ENCODE assay signal across 22 cellular contexts in genomic region chrY:14235070-14235469, GRCh38.
DNase-seq lines count a peak whose midpoint lies in the region; ATAC-seq lines count a peak whose summit lies in the region.
"Had no signal": no experiment of that assay in that cellular context is flagged by ENCODE, and none has a peak within 500 bp of the region (broad histone marks: within the 10 kb centered on the region; RNA-seq: fewer than 3 reads in every experiment).

No MANE protein-coding gene starts in this region.

- H4K91ac ChIP-seq in mesenchymal stem cell (ENCODE audit: low read length) = no peak overlapping the region

- H3K23ac ChIP-seq in mesenchymal stem cell (ENCODE audit: low read length in 2 of 2) = no peak overlapping the region

- no peak overlapping the region for H2BK5ac ChIP-seq in mesenchymal stem cell (ENCODE audit: low read depth, low read length, poor library complexity, severe bottlenecking)

- WGBS in mesenchymal stem cell = no CpG with 5 or more reads among the region's 5 CpGs

- H2BK15ac ChIP-seq in mesenchymal stem cell (ENCODE audit: low read depth, poor library complexity, severe bottlenecking) = no peak overlapping the region

- no peak overlapping the region for H3K4me2 ChIP-seq in mesenchymal stem cell (ENCODE audit: low read length, poor library complexity, severe bottlenecking)
- H3K4me2 ChIP-seq: BLaER1 treated with 17β-estradiol and CSF1 and Interleukin-3, amounts not matched to agents 10 nM and 100 nM; GM23338; SK-N-SH had no signal

- H3K4me1 Mint-ChIP-seq in activated naive CD8-positive, alpha-beta T cell (ENCODE audit: low read depth) = peaks cover 7% of the 10 kb centered on the region
- peaks cover 5% of the 10 kb centered on the region for H3K4me1 Mint-ChIP-seq in activated naive CD8-positive, alpha-beta T cell treated with anti-CD3 and anti-CD28 coated beads for 36 hours
- H3K4me1 Mint-ChIP-seq in activated T-helper 17 cell treated with anti-CD3 and anti-CD28 coated beads, Interleukin-2, amount 50 U/mL, for 72 hours = no peaks in the 10 kb centered on the region
- H3K4me1 Mint-ChIP-seq: GM23338 had no signal

- no peaks in the 10 kb centered on the region for H3K36me3 ChIP-seq in mesenchymal stem cell (ENCODE audit: control insufficient read depth in 1 of 2, insufficient read depth in 2 of 2, low read depth in 1 of 2, low read length in 2 of 2)
- H3K36me3 ChIP-seq: BLaER1 treated with 17β-estradiol and CSF1 and Interleukin-3, amounts not matched to agents 10 nM and 100 nM had no signal

- peaks cover 7% of the 10 kb centered on the region for H3K27me3 Mint-ChIP-seq in activated naive CD8-positive, alpha-beta T cell
- H3K27me3 Mint-ChIP-seq in activated naive CD8-positive, alpha-beta T cell treated with anti-CD3 and anti-CD28 coated beads for 36 hours = peaks cover 4% of the 10 kb centered on the region
- peaks cover 17% of the 10 kb centered on the region for H3K27me3 Mint-ChIP-seq in activated T-helper 17 cell treated with anti-CD3 and anti-CD28 coated beads, Interleukin-2, amount 50 U/mL, for 72 hours

- H2BK12ac ChIP-seq in mesenchymal stem cell (ENCODE audit: low read length in 2 of 2) = no peak overlapping the region

- peak overlapping the region; percentile 25 for H3K27ac Mint-ChIP-seq in activated naive CD8-positive, alpha-beta T cell
- no peak overlapping the region for H3K27ac Mint-ChIP-seq in activated naive CD8-positive, alpha-beta T cell treated with anti-CD3 and anti-CD28 coated beads for 36 hours
- H3K27ac Mint-ChIP-seq in activated T-helper 17 cell treated with anti-CD3 and anti-CD28 coated beads, Interleukin-2, amount 50 U/mL, for 72 hours = no peak overlapping the region
- H3K27ac Mint-ChIP-seq: CD8-positive, alpha-beta T cell; GM23338 had no signal

- no peak overlapping the region for H3K4me3 Mint-ChIP-seq in activated naive CD8-positive, alpha-beta T cell
- H3K4me3 Mint-ChIP-seq in activated naive CD8-positive, alpha-beta T cell treated with anti-CD3 and anti-CD28 coated beads for 36 hours = no peak overlapping the region
- H3K4me3 Mint-ChIP-seq in activated T-helper 17 cell treated with anti-CD3 and anti-CD28 coated beads, Interleukin-2, amount 50 U/mL, for 72 hours = no peak overlapping the region
- H3K4me3 Mint-ChIP-seq: CD8-positive, alpha-beta T cell; GM23338 had no signal

- no peak overlapping the region for H3K4ac ChIP-seq in mesenchymal stem cell (ENCODE audit: low read depth in 1 of 2, low read length in 2 of 2)

- no peaks in the 10 kb centered on the region for H3K79me1 ChIP-seq in mesenchymal stem cell (replicated peaks; ENCODE audit: low read length, poor library complexity, severe bottlenecking)

- H3K27me3 ChIP-seq in mesenchymal stem cell (ENCODE audit: control insufficient read depth in 1 of 2, insufficient read depth in 1 of 2, low read length in 2 of 2) = no peaks in the 10 kb centered on the region
- H3K27me3 ChIP-seq: BLaER1 treated with 17β-estradiol and CSF1 and Interleukin-3, amounts not matched to agents 10 nM and 100 nM had no signal

- H3K9me3 ChIP-seq in mesenchymal stem cell (ENCODE audit: control insufficient read depth, low read length) = no peaks in the 10 kb centered on the region
- H3K9me3 ChIP-seq: BLaER1 treated with 17β-estradiol and CSF1 and Interleukin-3, amounts not matched to agents 10 nM and 100 nM; SK-N-SH had no signal

- no peaks in the 10 kb centered on the region for H3K36me3 Mint-ChIP-seq in activated naive CD8-positive, alpha-beta T cell
- no peaks in the 10 kb centered on the region for H3K36me3 Mint-ChIP-seq in activated naive CD8-positive, alpha-beta T cell treated with anti-CD3 and anti-CD28 coated beads for 36 hours
- H3K36me3 Mint-ChIP-seq in activated T-helper 17 cell treated with anti-CD3 and anti-CD28 coated beads, Interleukin-2, amount 50 U/mL, for 72 hours (ENCODE audit: low read depth) = no peaks in the 10 kb centered on the region
- H3K36me3 Mint-ChIP-seq: CD8-positive, alpha-beta T cell had no signal

- no peak overlapping the region for H3K27ac ChIP-seq in mesenchymal stem cell (ENCODE audit: low read length, poor library complexity, severe bottlenecking)
- H3K27ac ChIP-seq: BLaER1 treated with 17β-estradiol and CSF1 and Interleukin-3, amounts not matched to agents 10 nM and 100 nM had no signal

- H3K14ac ChIP-seq in mesenchymal stem cell (ENCODE audit: low read length in 2 of 2) = no peak overlapping the region

- H3K9ac ChIP-seq in mesenchymal stem cell (ENCODE audit: low read length) = no peak overlapping the region
- H3K9ac ChIP-seq: BLaER1 treated with 17β-estradiol and CSF1 and Interleukin-3, amounts not matched to agents 10 nM and 100 nM; SK-N-SH had no signal

- H3K18ac ChIP-seq in mesenchymal stem cell (ENCODE audit: low read depth in 1 of 2, low read length in 2 of 2) = no peak overlapping the region

- H2BK120ac ChIP-seq in mesenchymal stem cell (ENCODE audit: low read depth, low read length) = no peak overlapping the region

- DNase-seq in activated naive CD8-positive, alpha-beta T cell treated with anti-CD3 and anti-CD28 coated beads for 36 hours = no peak
- DNase-seq in mesenchymal stem cell (no peak), glomerular visceral epithelial cell (ENCODE audit: extremely low spot score) (no peak), amniotic stem cell (lab: John Stamatoyannopoulos, UW) (no peak)
- DNase-seq: Calu3; CD8-positive, alpha-beta T cell; EL; HCEC 1CT; IMR-90; NCI-H1417; NCI-H187; NCI-H2227 treated with DMSO at 0.1 percent for 48 hours; NCI-H510A treated with DMSO at 0.1 percent for 48 hours; NCI-H82; SHP77 treated with DMSO at 0.1 percent for 48 hours; SK-N-SH had no signal

- no peak overlapping the region for H4K8ac ChIP-seq in mesenchymal stem cell (ENCODE audit: low read length)

- H2AFZ ChIP-seq in mesenchymal stem cell (ENCODE audit: low read depth, low read length) = no peak overlapping the region
- H2AFZ ChIP-seq: GM23338 had no signal

- H3K4me1 ChIP-seq in mesenchymal stem cell (ENCODE audit: control insufficient read depth, insufficient read depth, low read depth, low read length) = no peaks in the 10 kb centered on the region
- H3K4me1 ChIP-seq: BLaER1 treated with 17β-estradiol and CSF1 and Interleukin-3, amounts not matched to agents 10 nM and 100 nM had no signal

- H2AK5ac ChIP-seq in mesenchymal stem cell (ENCODE audit: low read length, severe bottlenecking) = no peak overlapping the region

- H3K4me3 ChIP-seq in mesenchymal stem cell (ENCODE audit: insufficient read depth in 1 of 2, low read depth in 1 of 2, low read length in 2 of 2) = no peak overlapping the region
- H3K4me3 ChIP-seq: BLaER1 treated with 17β-estradiol and CSF1 and Interleukin-3, amounts not matched to agents 10 nM and 100 nM; GM12878; GM23338 had no signal

- no peaks in the 10 kb centered on the region for H3K9me3 Mint-ChIP-seq in activated naive CD8-positive, alpha-beta T cell (ENCODE audit: low read depth)
- peaks cover 4% of the 10 kb centered on the region for H3K9me3 Mint-ChIP-seq in activated naive CD8-positive, alpha-beta T cell treated with anti-CD3 and anti-CD28 coated beads for 36 hours
- H3K9me3 Mint-ChIP-seq in activated T-helper 17 cell treated with anti-CD3 and anti-CD28 coated beads, Interleukin-2, amount 50 U/mL, for 72 hours = no peaks in the 10 kb centered on the region
- H3K9me3 Mint-ChIP-seq: GM23338 had no signal

- peak; percentile 67 for ATAC-seq in HG02678 (IDR thresholded peaks at IDR 0.05; ENCODE audit: unreplicated experiment)
- peak; percentile 86 for ATAC-seq in activated T-helper 17 cell treated with anti-CD3 and anti-CD28 coated beads, Interleukin-2, amount 50 U/mL, for 72 hours (replicated peaks)
- ATAC-seq: CD8-positive, alpha-beta T cell; GM12878; GM23338 had no signal
